21 cellular contexts compared by ENCODE assay signal in genomic region chr11:66330931-66331330, GRCh38. TPM values are rescaled to one million over a fixed set of nuclear protein-coding genes. Genes with fewer than 3 reads are reported as not detected.
"Had no signal": no experiment of that assay in that cellular context is flagged by ENCODE, and none has a peak within 500 bp of the region (broad histone marks: within the 10 kb centered on the region; RNA-seq: fewer than 3 reads in every experiment).

No MANE protein-coding gene starts in this region.

- H3K27me3 ChIP-seq: esophagus squamous epithelium, hepatocyte, suprapubic skin, transverse colon, uterus had no signal

- ATAC-seq: activated CD8-positive, alpha-beta memory T cell treated with anti-CD3 and anti-CD28 coated beads, Interleukin-2, amount 10 ng/mL, durations not matched to agents 7 days and 5 days; stimulated activated naive CD8-positive, alpha-beta T cell treated with anti-CD3 and anti-CD28 coated beads, Interleukin-15, amount 100 ng/mL, for 72 hours had no signal

- H3K27ac ChIP-seq: coronary artery, esophagus squamous epithelium, hepatocyte, suprapubic skin, transverse colon, uterus had no signal

- H3K9me3 ChIP-seq: esophagus squamous epithelium, suprapubic skin, transverse colon, uterus had no signal

- H3K36me3 Mint-ChIP-seq: activated CD8-positive, alpha-beta memory T cell treated with anti-CD3 and anti-CD28 coated beads, Interleukin-2, amount 10 ng/mL, durations not matched to agents 7 days and 5 days; activated naive CD8-positive, alpha-beta T cell treated with anti-CD3 and anti-CD28 coated beads, Interleukin-2, amount 10 ng/mL, durations not matched to agents 7 days and 5 days; brain had no signal

- DNase-seq: activated CD4-positive, alpha-beta memory T cell treated with anti-CD3 and anti-CD28 coated beads, Interleukin-2, amount 10 ng/mL, durations not matched to agents 7 days and 5 days; activated CD4-positive, alpha-beta T cell treated with anti-CD3 and anti-CD28 coated beads for 48 hours; activated CD4-positive, CD25-positive, alpha-beta regulatory T cell; activated CD8-positive, alpha-beta memory T cell treated with anti-CD3 and anti-CD28 coated beads, Interleukin-2, amount 10 ng/mL, durations not matched to agents 7 days and 5 days; esophagus squamous epithelium; mammary epithelial cell; nephron progenitor cell; nucleus accumbens; stimulated activated naive CD8-positive, alpha-beta T cell treated with anti-CD3 and anti-CD28 coated beads, Interleukin-15, amount 100 ng/mL, for 72 hours; T1000; transverse colon; uterus had no signal

- H3K27ac Mint-ChIP-seq: activated CD4-positive, alpha-beta memory T cell treated with anti-CD3 and anti-CD28 coated beads, Interleukin-2, amount 10 ng/mL, durations not matched to agents 7 days and 5 days; activated CD8-positive, alpha-beta memory T cell treated with anti-CD3 and anti-CD28 coated beads, Interleukin-2, amount 10 ng/mL, durations not matched to agents 7 days and 5 days; brain; nephron progenitor cell; stimulated activated naive CD8-positive, alpha-beta T cell treated with anti-CD3 and anti-CD28 coated beads, Interleukin-15, amount 100 ng/mL, for 72 hours had no signal

- H3K4me3 ChIP-seq: coronary artery, esophagus squamous epithelium, hepatocyte, suprapubic skin, transverse colon, uterus had no signal

- H3K9me3 Mint-ChIP-seq: activated CD4-positive, alpha-beta memory T cell treated with anti-CD3 and anti-CD28 coated beads, Interleukin-2, amount 10 ng/mL, durations not matched to agents 7 days and 5 days; activated naive CD8-positive, alpha-beta T cell treated with anti-CD3 and anti-CD28 coated beads, Interleukin-2, amount 10 ng/mL, durations not matched to agents 7 days and 5 days; central memory CD8-positive, alpha-beta T cell; nephron progenitor cell; stimulated activated naive CD8-positive, alpha-beta T cell treated with anti-CD3 and anti-CD28 coated beads, Interleukin-15, amount 100 ng/mL, for 72 hours had no signal

- H3K36me3 ChIP-seq: transverse colon, uterus had no signal

RNA-seq across cellular contexts. Expression of gene CD248, which starts 14.1 kb away (rescaled TPM):
- total RNA-seq: activated CD4-positive, alpha-beta memory T cell treated with anti-CD3 and anti-CD28 coated beads, Interleukin-2, amount 10 ng/mL, durations not matched to agents 7 days and 5 days; myocyte; renal cortical epithelial cell had no signal

RNA-seq across cellular contexts. Expression of gene TMEM151A, which starts 39.2 kb away (rescaled TPM):
- total RNA-seq: activated CD4-positive, alpha-beta memory T cell treated with anti-CD3 and anti-CD28 coated beads, Interleukin-2, amount 10 ng/mL, durations not matched to agents 7 days and 5 days; activated CD8-positive, alpha-beta memory T cell treated with anti-CD3 and anti-CD28 coated beads, Interleukin-2, amount 10 ng/mL, durations not matched to agents 7 days and 5 days; activated naive CD8-positive, alpha-beta T cell treated with anti-CD3 and anti-CD28 coated beads, Interleukin-2, amount 10 ng/mL, durations not matched to agents 7 days and 5 days; esophagus squamous epithelium; suprapubic skin; T-helper 1 cell treated with Interleukin-12 subunit alpha and Interleukin-12 subunit beta and Interleukin-4 antibody, amounts not matched to agents 30 ng/mL and 1 ng/mL, for 36 hours had no signal
